Comparison of ENCODE assay signal across 22 cellular contexts in the genomic region with DNA sequence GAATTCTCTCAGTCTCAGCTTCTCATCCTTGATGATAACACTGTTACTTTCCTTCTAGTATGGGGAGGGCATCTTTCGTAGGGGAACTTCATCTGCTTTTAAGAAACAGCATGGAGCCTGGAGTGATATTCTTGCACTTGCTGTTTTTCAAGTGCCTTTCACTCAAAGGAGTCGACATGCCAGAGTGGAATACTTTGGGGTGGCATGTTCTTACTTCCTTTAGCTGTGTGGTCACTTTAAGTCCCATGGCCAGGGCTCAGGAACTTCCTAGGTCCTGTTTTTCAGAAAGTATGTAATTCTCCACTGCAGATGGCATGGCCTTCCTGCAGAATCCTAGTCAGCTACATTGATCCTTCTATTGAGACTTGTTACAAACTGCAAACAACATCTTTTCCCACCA. TPM values are rescaled to one million over a fixed set of nuclear protein-coding genes. Genes with fewer than 3 reads are reported as not detected.
A peak's percentile ranks its signal among the peaks of the same experiment; 100 is the strongest.
DNase-seq lines count a peak whose midpoint lies in the region; FAIRE-seq and TF ChIP-seq lines count a peak whose summit lies in the region.
"Had no signal": no experiment of that assay in that cellular context is flagged by ENCODE, and none has a peak within 500 bp of the region (broad histone marks: within the 10 kb centered on the region; RNA-seq: fewer than 3 reads in every experiment).

No MANE protein-coding gene starts in this region.

- no peaks in the 10 kb centered on the region for H4K20me1 ChIP-seq in neural progenitor cell (ENCODE audit: low read depth)

- no peaks in the 10 kb centered on the region for H3K27me3 Mint-ChIP-seq in chondrocyte (ENCODE audit: low read depth)
- H3K27me3 Mint-ChIP-seq in neural progenitor cell (ENCODE audit: insufficient read depth, low read depth): peaks cover 11% of the 10 kb centered on the region

- FAIRE-seq in urothelium cell line (lab: Jason Lieb, UNC): no peak
- FAIRE-seq: A549, GM12878, H1 had no signal

- H3K4me2 ChIP-seq in neural progenitor cell: no peak overlapping the region
- H3K4me2 ChIP-seq: A549 had no signal

- H3K4me3 Mint-ChIP-seq in chondrocyte (ENCODE audit: unreplicated experiment) (no peak overlapping the region), neural progenitor cell (no peak overlapping the region)
- H3K4me3 Mint-ChIP-seq: CD4-positive, alpha-beta memory T cell had no signal

- H3F3A ChIP-seq in neural progenitor cell (ENCODE audit: low read depth): no peaks in the 10 kb centered on the region

- no peaks in the 10 kb centered on the region for H3K36me3 Mint-ChIP-seq in chondrocyte (ENCODE audit: low read depth)
- no peaks in the 10 kb centered on the region for H3K36me3 Mint-ChIP-seq in neural progenitor cell
- H3K36me3 Mint-ChIP-seq: CD4-positive, alpha-beta memory T cell had no signal

- TF ChIP-seq CTCF in chondrocyte (IDR thresholded peaks at IDR 0.05) (no peak), neural progenitor cell (IDR thresholded peaks at IDR 0.05) (no peak), testis (IDR thresholded peaks at IDR 0.05) (no peak)

- no peak overlapping the region for H3K27ac ChIP-seq in neural progenitor cell
- peak overlapping the region; percentile 17 to 72 for H3K27ac ChIP-seq in testis
- H3K27ac ChIP-seq: 22Rv1, A549, C4-2B, HL-60 had no signal

- H3K4me1 Mint-ChIP-seq in chondrocyte (ENCODE audit: low read depth): peaks cover 52% of the 10 kb centered on the region
- peaks cover 15% of the 10 kb centered on the region for H3K4me1 Mint-ChIP-seq in neural progenitor cell

- WGBS in testis, 2 donors: 35 to 62% methylated on average over 2 of the region's 2 CpGs

- H3K9me3 ChIP-seq in neural progenitor cell (ENCODE audit: low read depth) (no peaks in the 10 kb centered on the region), testis (no peaks in the 10 kb centered on the region)
- H3K9me3 ChIP-seq: A549, HAP-1 had no signal

- no peak overlapping the region for H3K9ac ChIP-seq in neural progenitor cell

- no peak for TF ChIP-seq POLR2A in testis (IDR thresholded peaks at IDR 0.05)

- no peaks in the 10 kb centered on the region for H3K9me3 Mint-ChIP-seq in chondrocyte (ENCODE audit: low read depth)
- H3K9me3 Mint-ChIP-seq in neural progenitor cell: no peaks in the 10 kb centered on the region
- H3K9me3 Mint-ChIP-seq: CD4-positive, alpha-beta memory T cell had no signal

- H3K27me3 ChIP-seq in neural progenitor cell (no peaks in the 10 kb centered on the region), testis (no peaks in the 10 kb centered on the region)

- no peaks in the 10 kb centered on the region for H3K4me1 ChIP-seq in neural progenitor cell
- peaks cover 24% of the 10 kb centered on the region for H3K4me1 ChIP-seq in testis
- H3K4me1 ChIP-seq: A549, HAP-1 had no signal

- DNase-seq in CD1c-positive myeloid dendritic cell (ENCODE audit: extremely low spot score) (peak; percentile 17), chondrocyte (ENCODE audit: low spot score) (no peak), neural progenitor cell (ENCODE audit: low spot score) (no peak), testis (no peak), HK-2 (ENCODE audit: unreplicated experiment) (no peak), H4 (ENCODE audit: low spot score) (no peak), urothelium cell line (ENCODE audit: low spot score) (no peak), DMS153 (lab: John Stamatoyannopoulos, UW) (no peak)
- DNase-seq: AML-193; Calu3; CD4-positive, alpha-beta memory T cell; DMS53; DND-41; EL had no signal

- H3K36me3 ChIP-seq in neural progenitor cell: no peaks in the 10 kb centered on the region
- H3K36me3 ChIP-seq in testis (ENCODE audit: low read depth, missing control alignments): no peaks in the 10 kb centered on the region
- H3K36me3 ChIP-seq: HAP-1 had no signal

- H3K27ac Mint-ChIP-seq in chondrocyte (ENCODE audit: unreplicated experiment) (peak overlapping the region; percentile 22), neural progenitor cell (peak overlapping the region; percentile 40)

- H3K4me3 ChIP-seq in neural progenitor cell: no peak overlapping the region
- H3K4me3 ChIP-seq in testis: no peak overlapping the region
- H3K4me3 ChIP-seq: A549, GM12878, HAP-1 had no signal

- no peak overlapping the region for H2AFZ ChIP-seq in neural progenitor cell (replicated peaks)

- no peaks in the 10 kb centered on the region for H3K79me2 ChIP-seq in neural progenitor cell (ENCODE audit: low read depth)

- intact Hi-C loops in testis (cut with DNase I; ENCODE audit: low total_unique reads): no loop called here

RNA-seq across cellular contexts. Expression of a gene that starts 28.1 kb away (rescaled TPM):
- 0.15 to 0.48 TPM (median 0.18 TPM) in 3 replicates for total RNA-seq in chondrocyte
- total RNA-seq in neural progenitor cell (ENCODE audit: low replicate concordance): 0.12 and 0.24 TPM in 2 replicates
- 1 to 10 TPM; 1.1 to 2.7 TPM for total RNA-seq in testis
- 2.5 TPM for polyA plus RNA-seq in testis (ENCODE audit: insufficient read depth, low read depth, low replicate concordance)
- total RNA-seq in H4 (2014; rRNA removed; shearing (Covaris generic)): 0.12 and 0.31 TPM in 2 replicates
- total RNA-seq: G401 had no signal

RNA-seq across cellular contexts. Expression of a gene that starts 51.9 kb away (rescaled TPM):
- total RNA-seq in chondrocyte (5.8 to 34.8 TPM (median 6.9 TPM) in 3 replicates), neural progenitor cell (ENCODE audit: low replicate concordance) (2.7 and 5.5 TPM in 2 replicates), testis (10 to 100 TPM in 1 of 2 donors, 1 to 10 TPM in 1; 7.8 to 11.2 TPM)
- 5.9 TPM for polyA plus RNA-seq in testis (ENCODE audit: insufficient read depth, low read depth, low replicate concordance)
- 8.3 and 9.2 TPM in 2 replicates for total RNA-seq in H4 (2014; rRNA removed; shearing (Covaris generic))
- total RNA-seq: CD4-positive, alpha-beta memory T cell; G401; GM12878 had no signal
- polyA plus RNA-seq: CD4-positive, alpha-beta memory T cell; GM12878 had no signal
